9 cellular contexts compared by ENCODE assay signal in the genomic region with DNA sequence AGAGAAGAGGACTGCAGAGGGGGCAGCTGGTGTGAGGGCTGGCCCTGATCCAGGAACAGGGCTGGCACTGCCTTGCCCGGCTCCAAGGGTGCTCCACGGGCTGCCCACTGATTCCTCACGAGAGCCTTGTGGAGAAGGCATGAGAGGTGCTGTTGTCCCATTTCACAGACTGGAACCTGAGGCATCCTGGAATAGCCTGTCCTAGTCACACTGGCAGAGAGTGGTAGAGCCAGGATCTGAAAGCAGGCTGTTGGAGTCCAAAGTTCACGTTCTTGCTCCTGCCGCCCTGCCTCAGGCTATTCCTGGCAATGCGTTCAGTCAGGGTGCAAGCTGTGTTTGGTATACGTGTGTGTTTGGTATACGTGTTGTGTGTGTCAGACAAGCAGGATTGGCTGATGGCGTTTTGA. TPM values are rescaled to one million over a fixed set of nuclear protein-coding genes. Genes with fewer than 3 reads are reported as not detected.
A peak's percentile ranks its signal among the peaks of the same experiment; 100 is the strongest.
DNase-seq lines count a peak whose midpoint lies in the region; ATAC-seq and TF ChIP-seq lines count a peak whose summit lies in the region.
"Had no signal": no experiment of that assay in that cellular context is flagged by ENCODE, and none has a peak within 500 bp of the region (broad histone marks: within the 10 kb centered on the region; RNA-seq: fewer than 3 reads in every experiment).

No MANE protein-coding gene starts in this region.

- H3K4me2 ChIP-seq in SK-N-SH, result peak overlapping the region; percentile 95
- peak overlapping the region; percentile 94 for H3K4me2 ChIP-seq in OCI-LY1 (ENCODE audit: low read length)
- peak overlapping the region; percentile 93 for H3K4me2 ChIP-seq in osteoblast (ENCODE audit: insufficient read depth, low read length)

- no peaks in the 10 kb centered on the region for H3K9me3 Mint-ChIP-seq in dendritic cell treated with granulocyte-macrophage colony-stimulating factor and Interleukin-4, amounts not matched to agents 40 ng/mL and 50 ng/mL, for 4 days

- H2AFZ ChIP-seq in SK-N-SH (ENCODE audit: low read depth), result no peak overlapping the region
- no peak overlapping the region for H2AFZ ChIP-seq in OCI-LY1 (ENCODE audit: low read length)
- H2AFZ ChIP-seq in osteoblast (ENCODE audit: low read length), result no peak overlapping the region

- no peaks in the 10 kb centered on the region for H3K27me3 Mint-ChIP-seq in dendritic cell treated with granulocyte-macrophage colony-stimulating factor and Interleukin-4, amounts not matched to agents 40 ng/mL and 50 ng/mL, for 4 days

- ATAC-seq in SK-N-SH treated with all-trans-retinoic acid at 6 μM for 48 hours (no peak), HG03280 (IDR thresholded peaks at IDR 0.05; ENCODE audit: unreplicated experiment) (no peak), HG02759 (IDR thresholded peaks at IDR 0.05; ENCODE audit: unreplicated experiment) (no peak)

- H3K79me2 ChIP-seq in SK-N-SH (ENCODE audit: insufficient read depth), result peaks cover 82% of the 10 kb centered on the region
- peaks cover 22% of the 10 kb centered on the region for H3K79me2 ChIP-seq in OCI-LY1 (ENCODE audit: insufficient read depth, low read length)
- peaks cover 80% of the 10 kb centered on the region for H3K79me2 ChIP-seq in osteoblast (ENCODE audit: insufficient read depth, low read length)

- no peak for TF ChIP-seq EP300 in SK-N-SH (IDR thresholded peaks at IDR 0.05; ENCODE audit: borderline replicate concordance in 1 of 2, low read depth in 1 of 2, low read length in 1 of 2)

- H3K4me3 ChIP-seq in SK-N-SH (ENCODE audit: low read depth in 2 of 2, low read length in 1 of 2) (peak overlapping the region in 1 of 2 experiments; percentile 2; a peak in 2 of 4 replicates), OCI-LY1 (ENCODE audit: low read depth, low read length, poor library complexity, severe bottlenecking) (peak overlapping the region; percentile 100), osteoblast (ENCODE audit: insufficient read depth, low read length) (peak overlapping the region; percentile 98)

- TF ChIP-seq RAD21 in SK-N-SH (IDR thresholded peaks at IDR 0.05; ENCODE audit: low read length), result no peak

- no peaks in the 10 kb centered on the region for H3K9me2 ChIP-seq in SK-N-SH
- no peaks in the 10 kb centered on the region for H3K9me2 ChIP-seq in OCI-LY1 (ENCODE audit: low read depth, low read length)

- DNase-seq in SK-N-SH (no peak), osteoblast (ENCODE audit: insufficient read length, low spot score, missing footprints) (no peak), nucleus accumbens (lab: John Stamatoyannopoulos, UW) (no peak)
- DNase-seq: MV-4-11 had no signal

- H3K9ac ChIP-seq in SK-N-SH (no peak overlapping the region; the same call in 1 of the 2 replicates), OCI-LY1 (ENCODE audit: low read length) (peak overlapping the region; percentile 16; the same call in 1 of the 2 replicates)

- POLR2A ChIA-PET in SK-N-SH (lab: Yijun Ruan, JAX), result interaction anchor here (1.4 kb wide), 1 partner anchor 184 kb away, joined by 4 read pairs; no protein-coding TSS in a partner anchor

- 77% methylated on average over 7 of the region's 9 CpGs for WGBS in SK-N-SH (ENCODE audit: low lambda C conversion rate)

- intact Hi-C loops in dendritic cell treated with granulocyte-macrophage colony-stimulating factor and Interleukin-4, amounts not matched to agents 40 ng/mL and 50 ng/mL, for 4 days (cut with micrococcal nuclease), result no loop called here

- CTCF ChIA-PET in SK-N-SH (lab: Yijun Ruan, JAX), result interaction anchor here (0.8 to 7.8 kb wide), 3 partner anchors 10 to 198 kb away, joined by 3 to 64 read pairs (median 7); a partner anchor contains a TSS

- H3F3A ChIP-seq in SK-N-SH (replicated peaks; ENCODE audit: insufficient read depth) (peaks cover 3% of the 10 kb centered on the region), OCI-LY1 (ENCODE audit: insufficient read depth, low read length) (no peaks in the 10 kb centered on the region)

- peaks cover 48% of the 10 kb centered on the region for H3K4me1 Mint-ChIP-seq in dendritic cell treated with granulocyte-macrophage colony-stimulating factor and Interleukin-4, amounts not matched to agents 40 ng/mL and 50 ng/mL, for 4 days (ENCODE audit: low read depth)

- peaks cover 35% of the 10 kb centered on the region for H4K20me1 ChIP-seq in SK-N-SH (ENCODE audit: insufficient read depth)
- H4K20me1 ChIP-seq in OCI-LY1 (ENCODE audit: insufficient read depth, low read length), result no peaks in the 10 kb centered on the region
- H4K20me1 ChIP-seq in osteoblast (ENCODE audit: insufficient read depth, low read length), result peaks cover 49% of the 10 kb centered on the region

- no peak overlapping the region for H3K27ac ChIP-seq in SK-N-SH (ENCODE audit: low read depth in 2 of 2, low read length in 1 of 2)
- no peak overlapping the region for H3K27ac ChIP-seq in OCI-LY1 (ENCODE audit: low read depth, low read length, poor library complexity, severe bottlenecking)
- H3K27ac ChIP-seq in osteoblast (ENCODE audit: low read depth, low read length), result peak overlapping the region; percentile 63

- TF ChIP-seq CTCF in SK-N-SH (IDR thresholded peaks at IDR 0.05) (no peak), OCI-LY1 (IDR thresholded peaks at IDR 0.05; ENCODE audit: low read length) (no peak), osteoblast (IDR thresholded peaks at IDR 0.05; ENCODE audit: extremely low read depth, low read depth, low read length) (no peak)

- no peaks in the 10 kb centered on the region for H3K27me3 ChIP-seq in SK-N-SH (ENCODE audit: insufficient read depth)
- H3K27me3 ChIP-seq in OCI-LY1 (ENCODE audit: insufficient read depth, low read length), result no peaks in the 10 kb centered on the region
- no peaks in the 10 kb centered on the region for H3K27me3 ChIP-seq in osteoblast (ENCODE audit: insufficient read depth, low read length)

- H3K4me3 Mint-ChIP-seq in dendritic cell treated with granulocyte-macrophage colony-stimulating factor and Interleukin-4, amounts not matched to agents 40 ng/mL and 50 ng/mL, for 4 days, result peak overlapping the region; percentile 73

- peak overlapping the region; percentile 65 for H3K27ac Mint-ChIP-seq in dendritic cell treated with granulocyte-macrophage colony-stimulating factor and Interleukin-4, amounts not matched to agents 40 ng/mL and 50 ng/mL, for 4 days

- H3K9me3 ChIP-seq in SK-N-SH, result no peaks in the 10 kb centered on the region
- no peaks in the 10 kb centered on the region for H3K9me3 ChIP-seq in OCI-LY1 (ENCODE audit: low read length)
- H3K9me3 ChIP-seq in osteoblast (ENCODE audit: low read depth, low read length), result no peaks in the 10 kb centered on the region

- H3K4me1 ChIP-seq in SK-N-SH (ENCODE audit: control insufficient read depth in 1 of 2, insufficient read depth in 2 of 2, low read depth in 1 of 2, low read length in 1 of 2), result peaks cover 0 to 24% of the 10 kb centered on the region in 2 experiments; a peak in 2 of 4 replicates
- H3K4me1 ChIP-seq in OCI-LY1 (ENCODE audit: insufficient read depth, low read length, severe bottlenecking), result peaks cover 32% of the 10 kb centered on the region
- peaks cover 19% of the 10 kb centered on the region for H3K4me1 ChIP-seq in osteoblast (ENCODE audit: insufficient read depth, low read length)

- H3K36me3 ChIP-seq in SK-N-SH (replicated peaks in 1 of 2; ENCODE audit: control insufficient read depth in 1 of 2, insufficient read depth in 2 of 2, low read length in 1 of 2), result peaks cover 20 to 52% of the 10 kb centered on the region in 2 experiments
- H3K36me3 ChIP-seq in OCI-LY1 (ENCODE audit: insufficient read depth, low read length), result peaks cover 55% of the 10 kb centered on the region
- peaks cover 55% of the 10 kb centered on the region for H3K36me3 ChIP-seq in osteoblast (ENCODE audit: insufficient read depth, low read length)

- peaks cover 65% of the 10 kb centered on the region for H3K36me3 Mint-ChIP-seq in dendritic cell treated with granulocyte-macrophage colony-stimulating factor and Interleukin-4, amounts not matched to agents 40 ng/mL and 50 ng/mL, for 4 days (ENCODE audit: low read depth)

TF ChIP-seq in SK-N-SH, 30 proteins besides CTCF, POLR2A, EP300 and RAD21 (continues in another document):
- TF ChIP-seq EZH2phosphoT487 (IDR thresholded peaks at IDR 0.05; ENCODE audit: borderline replicate concordance, low read depth), result no peak
- no peak for TF ChIP-seq FOSL2 (IDR thresholded peaks at IDR 0.05; ENCODE audit: borderline replicate concordance, low read depth)
- TF ChIP-seq, protein P1, sequence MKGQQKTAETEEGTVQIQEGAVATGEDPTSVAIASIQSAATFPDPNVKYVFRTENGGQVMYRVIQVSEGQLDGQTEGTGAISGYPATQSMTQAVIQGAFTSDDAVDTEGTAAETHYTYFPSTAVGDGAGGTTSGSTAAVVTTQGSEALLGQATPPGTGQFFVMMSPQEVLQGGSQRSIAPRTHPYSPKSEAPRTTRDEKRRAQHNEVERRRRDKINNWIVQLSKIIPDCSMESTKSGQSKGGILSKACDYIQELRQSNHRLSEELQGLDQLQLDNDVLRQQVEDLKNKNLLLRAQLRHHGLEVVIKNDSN (IDR thresholded peaks at IDR 0.05; ENCODE audit: borderline replicate concordance, low read depth), result no peak

TF ChIP-seq in SK-N-SH treated with all-trans-retinoic acid at 6 μM for 48 hours, 23 proteins besides CTCF, POLR2A, EP300 and RAD21:
- TF ChIP-seq TCF4 (CRISPR knock-in tag; IDR thresholded peaks at IDR 0.05; ENCODE audit: borderline replicate concordance), result no peak
- TF ChIP-seq OSR1 (CRISPR knock-in tag; IDR thresholded peaks at IDR 0.05), result no peak

RNA-seq across cellular contexts. Expression of a gene that starts 1.8 kb away (rescaled TPM):
- polyA plus RNA-seq in SK-N-SH (2012; rRNA removed), result 181 and 189 TPM in 2 replicates
- polyA plus RNA-seq in SK-N-SH (2012; cell fraction: cytosol; rRNA removed), result 176 and 236 TPM in 2 replicates
- 214 and 301 TPM in 2 replicates for polyA plus RNA-seq in SK-N-SH (2012; cell fraction: nucleus; rRNA removed)
- 77.8 and 95.2 TPM in 2 replicates for total RNA-seq in osteoblast

RNA-seq across cellular contexts. Expression of a gene that starts 2.1 kb away (rescaled TPM):
- polyA plus RNA-seq in SK-N-SH (2012; rRNA removed), result 13.7 and 16.3 TPM in 2 replicates
- 9.6 and 10.3 TPM in 2 replicates for polyA plus RNA-seq in SK-N-SH (2012; cell fraction: cytosol; rRNA removed)
- polyA plus RNA-seq in SK-N-SH (2012; cell fraction: nucleus; rRNA removed), result 35.5 and 38.1 TPM in 2 replicates
- 12.4 and 13.4 TPM in 2 replicates for total RNA-seq in osteoblast

RNA-seq across cellular contexts. Expression of a gene that starts 18.9 kb away (rescaled TPM):
- polyA plus RNA-seq in SK-N-SH (2012; rRNA removed), result 25.7 and 28.6 TPM in 2 replicates
- polyA plus RNA-seq in SK-N-SH (2012; cell fraction: cytosol; rRNA removed), result 15.1 and 21.5 TPM in 2 replicates
- polyA plus RNA-seq in SK-N-SH (2012; cell fraction: nucleus; rRNA removed), result 36.3 and 37.8 TPM in 2 replicates
- 33.9 and 34.7 TPM in 2 replicates for total RNA-seq in osteoblast
